1 cellular context compared by ENCODE assay signal in the genomic region with DNA sequence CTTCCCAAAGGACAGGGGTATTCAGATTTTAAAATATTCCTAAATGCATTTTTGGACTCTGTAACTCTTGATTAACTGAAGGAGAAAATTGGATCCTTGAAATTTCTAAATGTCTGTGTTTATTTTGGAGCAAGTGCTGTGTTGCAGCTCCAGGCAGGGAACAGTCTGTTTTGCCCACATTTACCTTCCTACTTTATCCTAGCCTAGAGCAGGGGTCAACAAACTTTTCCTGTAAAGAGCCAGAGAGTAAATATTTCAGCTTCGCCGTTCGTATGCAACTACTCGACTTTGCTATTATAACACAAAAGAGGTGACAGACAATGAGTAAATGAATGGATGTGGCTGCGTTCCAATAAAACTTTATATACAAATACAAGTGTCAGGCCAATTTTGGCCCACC.
TF ChIP-seq lines count a peak whose summit lies in the region.

No MANE protein-coding gene starts in this region.

TF ChIP-seq in GM23338, 12 proteins besides CTCF, POLR2A, EP300 and RAD21 (continued from another document):
- TF ChIP-seq, protein P1, sequence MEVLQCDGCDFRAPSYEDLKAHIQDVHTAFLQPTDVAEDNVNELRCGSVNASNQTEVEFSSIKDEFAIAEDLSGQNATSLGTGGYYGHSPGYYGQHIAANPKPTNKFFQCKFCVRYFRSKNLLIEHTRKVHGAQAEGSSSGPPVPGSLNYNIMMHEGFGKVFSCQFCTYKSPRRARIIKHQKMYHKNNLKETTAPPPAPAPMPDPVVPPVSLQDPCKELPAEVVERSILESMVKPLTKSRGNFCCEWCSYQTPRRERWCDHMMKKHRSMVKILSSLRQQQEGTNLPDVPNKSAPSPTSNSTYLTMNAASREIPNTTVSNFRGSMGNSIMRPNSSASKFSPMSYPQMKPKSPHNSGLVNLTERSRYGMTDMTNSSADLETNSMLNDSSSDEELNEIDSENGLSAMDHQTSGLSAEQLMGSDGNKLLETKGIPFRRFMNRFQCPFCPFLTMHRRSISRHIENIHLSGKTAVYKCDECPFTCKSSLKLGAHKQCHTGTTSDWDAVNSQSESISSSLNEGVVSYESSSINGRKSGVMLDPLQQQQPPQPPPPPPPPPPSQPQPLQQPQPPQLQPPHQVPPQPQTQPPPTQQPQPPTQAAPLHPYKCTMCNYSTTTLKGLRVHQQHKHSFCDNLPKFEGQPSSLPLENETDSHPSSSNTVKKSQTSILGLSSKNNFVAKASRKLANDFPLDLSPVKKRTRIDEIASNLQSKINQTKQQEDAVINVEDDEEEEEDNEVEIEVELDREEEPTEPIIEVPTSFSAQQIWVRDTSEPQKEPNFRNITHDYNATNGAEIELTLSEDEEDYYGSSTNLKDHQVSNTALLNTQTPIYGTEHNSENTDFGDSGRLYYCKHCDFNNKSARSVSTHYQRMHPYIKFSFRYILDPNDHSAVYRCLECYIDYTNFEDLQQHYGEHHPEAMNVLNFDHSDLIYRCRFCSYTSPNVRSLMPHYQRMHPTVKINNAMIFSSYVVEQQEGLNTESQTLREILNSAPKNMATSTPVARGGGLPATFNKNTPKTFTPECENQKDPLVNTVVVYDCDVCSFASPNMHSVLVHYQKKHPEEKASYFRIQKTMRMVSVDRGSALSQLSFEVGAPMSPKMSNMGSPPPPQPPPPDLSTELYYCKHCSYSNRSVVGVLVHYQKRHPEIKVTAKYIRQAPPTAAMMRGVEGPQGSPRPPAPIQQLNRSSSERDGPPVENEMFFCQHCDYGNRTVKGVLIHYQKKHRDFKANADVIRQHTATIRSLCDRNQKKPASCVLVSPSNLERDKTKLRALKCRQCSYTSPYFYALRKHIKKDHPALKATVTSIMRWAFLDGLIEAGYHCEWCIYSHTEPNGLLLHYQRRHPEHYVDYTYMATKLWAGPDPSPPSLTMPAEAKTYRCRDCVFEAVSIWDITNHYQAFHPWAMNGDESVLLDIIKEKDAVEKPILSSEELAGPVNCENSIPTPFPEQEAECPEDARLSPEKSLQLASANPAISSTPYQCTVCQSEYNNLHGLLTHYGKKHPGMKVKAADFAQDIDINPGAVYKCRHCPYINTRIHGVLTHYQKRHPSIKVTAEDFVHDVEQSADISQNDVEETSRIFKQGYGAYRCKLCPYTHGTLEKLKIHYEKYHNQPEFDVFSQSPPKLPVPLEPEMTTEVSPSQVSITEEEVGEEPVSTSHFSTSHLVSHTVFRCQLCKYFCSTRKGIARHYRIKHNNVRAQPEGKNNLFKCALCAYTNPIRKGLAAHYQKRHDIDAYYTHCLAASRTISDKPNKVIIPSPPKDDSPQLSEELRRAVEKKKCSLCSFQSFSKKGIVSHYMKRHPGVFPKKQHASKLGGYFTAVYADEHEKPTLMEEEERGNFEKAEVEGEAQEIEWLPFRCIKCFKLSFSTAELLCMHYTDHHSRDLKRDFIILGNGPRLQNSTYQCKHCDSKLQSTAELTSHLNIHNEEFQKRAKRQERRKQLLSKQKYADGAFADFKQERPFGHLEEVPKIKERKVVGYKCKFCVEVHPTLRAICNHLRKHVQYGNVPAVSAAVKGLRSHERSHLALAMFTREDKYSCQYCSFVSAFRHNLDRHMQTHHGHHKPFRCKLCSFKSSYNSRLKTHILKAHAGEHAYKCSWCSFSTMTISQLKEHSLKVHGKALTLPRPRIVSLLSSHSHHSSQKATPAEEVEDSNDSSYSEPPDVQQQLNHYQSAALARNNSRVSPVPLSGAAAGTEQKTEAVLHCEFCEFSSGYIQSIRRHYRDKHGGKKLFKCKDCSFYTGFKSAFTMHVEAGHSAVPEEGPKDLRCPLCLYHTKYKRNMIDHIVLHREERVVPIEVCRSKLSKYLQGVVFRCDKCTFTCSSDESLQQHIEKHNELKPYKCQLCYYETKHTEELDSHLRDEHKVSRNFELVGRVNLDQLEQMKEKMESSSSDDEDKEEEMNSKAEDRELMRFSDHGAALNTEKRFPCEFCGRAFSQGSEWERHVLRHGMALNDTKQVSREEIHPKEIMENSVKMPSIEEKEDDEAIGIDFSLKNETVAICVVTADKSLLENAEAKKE (CRISPR knock-in tag; IDR thresholded peaks at IDR 0.05) = no peak
- TF ChIP-seq POLR2AphosphoS5 (IDR thresholded peaks at IDR 0.05; ENCODE audit: low read depth) = no peak
- no peak for TF ChIP-seq NANOG (IDR thresholded peaks at IDR 0.05; ENCODE audit: borderline replicate concordance)
- no peak for TF ChIP-seq ZNF114 (CRISPR knock-in tag; IDR thresholded peaks at IDR 0.05)
- no peak for TF ChIP-seq EZH2phosphoT487 (IDR thresholded peaks at IDR 0.05; ENCODE audit: unreplicated experiment)
- TF ChIP-seq, protein P2, sequence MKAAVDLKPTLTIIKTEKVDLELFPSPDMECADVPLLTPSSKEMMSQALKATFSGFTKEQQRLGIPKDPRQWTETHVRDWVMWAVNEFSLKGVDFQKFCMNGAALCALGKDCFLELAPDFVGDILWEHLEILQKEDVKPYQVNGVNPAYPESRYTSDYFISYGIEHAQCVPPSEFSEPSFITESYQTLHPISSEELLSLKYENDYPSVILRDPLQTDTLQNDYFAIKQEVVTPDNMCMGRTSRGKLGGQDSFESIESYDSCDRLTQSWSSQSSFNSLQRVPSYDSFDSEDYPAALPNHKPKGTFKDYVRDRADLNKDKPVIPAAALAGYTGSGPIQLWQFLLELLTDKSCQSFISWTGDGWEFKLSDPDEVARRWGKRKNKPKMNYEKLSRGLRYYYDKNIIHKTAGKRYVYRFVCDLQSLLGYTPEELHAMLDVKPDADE (IDR thresholded peaks at IDR 0.05) = no peak
- no peak for TF ChIP-seq CREB1 (CRISPR knock-in tag; IDR thresholded peaks at IDR 0.05; ENCODE audit: low read depth)
- no peak for TF ChIP-seq JUNB (IDR thresholded peaks at IDR 0.05; ENCODE audit: unreplicated experiment)
- no peak for TF ChIP-seq ZNF331 (CRISPR knock-in tag; IDR thresholded peaks at IDR 0.05; ENCODE audit: low read depth)
- TF ChIP-seq STAT1 (IDR thresholded peaks at IDR 0.05; ENCODE audit: unreplicated experiment) = no peak
TF ChIP-seq in GM23338: peak in this region for 0.
